Comparison of ENCODE assay signal across 9 cellular contexts in genomic region chr11:2400761-2401435, GRCh38. TPM values are rescaled to one million over a fixed set of nuclear protein-coding genes. Genes with fewer than 3 reads are reported as not detected.
DNase-seq lines count a peak whose midpoint lies in the region; ATAC-seq and TF ChIP-seq lines count a peak whose summit lies in the region.
"Had no signal": no experiment of that assay in that cellular context is flagged by ENCODE, and none has a peak within 500 bp of the region (broad histone marks: within the 10 kb centered on the region; RNA-seq: fewer than 3 reads in every experiment).

No MANE protein-coding gene starts in this region.

- H3K27ac ChIP-seq in SJSA1 (peak overlapping the region; percentile 55), prostate gland (peak overlapping the region; percentile 79 to 80)

- H3K36me3 Mint-ChIP-seq in T-helper 1 cell treated with Interleukin-12 subunit alpha and Interleukin-12 subunit beta and Interleukin-4 antibody, amounts not matched to agents 30 μg/mL and 1 μg/mL, for 36 hours (ENCODE audit: low read depth): peaks cover 13% of the 10 kb centered on the region

- DNase-seq in T-helper 1 cell (no peak), SJSA1 (ENCODE audit: low read depth in 1 of 2, low spot score in 2 of 2) (no peak), fibroblast of mammary gland (ENCODE audit: low read depth) (no peak), prostate gland (ENCODE audit: low spot score) (no peak), SHP77 (lab: John Stamatoyannopoulos, UW) (no peak), AG20443 (ENCODE audit: low spot score) (no peak)

- peaks cover 6% of the 10 kb centered on the region for H3K4me1 Mint-ChIP-seq in T-helper 1 cell treated with Interleukin-12 subunit alpha and Interleukin-12 subunit beta and Interleukin-4 antibody, amounts not matched to agents 30 μg/mL and 1 μg/mL, for 36 hours (ENCODE audit: low read depth)

- peak; percentile 20 for TF ChIP-seq POLR2A in prostate gland (IDR thresholded peaks at IDR 0.05)

- H3K36me3 ChIP-seq in SJSA1 (peaks cover 90% of the 10 kb centered on the region), prostate gland (peaks cover 4 to 29% of the 10 kb centered on the region in 2 donors)

- peak overlapping the region; percentile 90 for H3K27ac Mint-ChIP-seq in T-helper 1 cell treated with Interleukin-12 subunit alpha and Interleukin-12 subunit beta and Interleukin-4 antibody, amounts not matched to agents 30 μg/mL and 1 μg/mL, for 36 hours

- H3K27me3 Mint-ChIP-seq in T-helper 1 cell treated with Interleukin-12 subunit alpha and Interleukin-12 subunit beta and Interleukin-4 antibody, amounts not matched to agents 30 μg/mL and 1 μg/mL, for 36 hours (ENCODE audit: low read depth): no peaks in the 10 kb centered on the region

- no peaks in the 10 kb centered on the region for H3K9me3 ChIP-seq in SJSA1 (replicated peaks)
- no peaks in the 10 kb centered on the region for H3K9me3 ChIP-seq in prostate gland

- no peak for ATAC-seq in GM21423 (IDR thresholded peaks at IDR 0.05; ENCODE audit: unreplicated experiment)

- H3K4me3 ChIP-seq in SJSA1: peak overlapping the region; percentile 74
- H3K4me3 ChIP-seq in fibroblast of mammary gland (ENCODE audit: control insufficient read depth, low read depth, low read length): peak overlapping the region; percentile 99
- peak overlapping the region; percentile 93 to 94 for H3K4me3 ChIP-seq in prostate gland

- H3K4me3 Mint-ChIP-seq in T-helper 1 cell treated with Interleukin-12 subunit alpha and Interleukin-12 subunit beta and Interleukin-4 antibody, amounts not matched to agents 30 μg/mL and 1 μg/mL, for 36 hours: peak overlapping the region; percentile 90

- H3K4me1 ChIP-seq in SJSA1 (replicated peaks) (peaks cover 25% of the 10 kb centered on the region), prostate gland (replicated peaks) (peaks cover 19% of the 10 kb centered on the region)

- no peak for TF ChIP-seq CTCF in fibroblast of mammary gland (conservative IDR thresholded peaks at IDR 0.05; ENCODE audit: control insufficient read depth, insufficient read depth, low read depth, low read length)
- no peak for TF ChIP-seq CTCF in prostate gland (IDR thresholded peaks at IDR 0.05)

- under 1% methylated on average over 44 of the region's 55 CpGs for WGBS in prostate gland

- intact Hi-C loops in prostate gland (cut with DNase I): loop anchor here (5.0 kb wide), 1 partner anchor 94 kb away; no protein-coding TSS in a partner anchor

- H3K27me3 ChIP-seq in SJSA1 (replicated peaks) (no peaks in the 10 kb centered on the region), prostate gland (replicated peaks; ENCODE audit: insufficient read depth) (no peaks in the 10 kb centered on the region)

- H3K9me3 Mint-ChIP-seq in T-helper 1 cell treated with Interleukin-12 subunit alpha and Interleukin-12 subunit beta and Interleukin-4 antibody, amounts not matched to agents 30 μg/mL and 1 μg/mL, for 36 hours: no peaks in the 10 kb centered on the region

RNA-seq across cellular contexts. Expression of gene TSSC4, which starts 0.3 kb away (rescaled TPM):
- total RNA-seq in SJSA1 (2014; rRNA removed; shearing (Covaris generic)): 120 and 128 TPM in 2 replicates
- total RNA-seq in prostate gland: 10 to 100 TPM; 40.4 to 71.1 TPM

RNA-seq across cellular contexts. Expression of gene CD81, which starts 23.8 kb away (rescaled TPM):
- 140 and 219 TPM in 2 replicates for total RNA-seq in SJSA1 (2014; rRNA removed; shearing (Covaris generic))
- 100 to 1,000 TPM; 472 to 927 TPM for total RNA-seq in prostate gland

RNA-seq across cellular contexts. Expression of gene TRPM5, which starts 43.4 kb away (rescaled TPM):
- not detected in 2 replicates for total RNA-seq in SJSA1 (2014; rRNA removed; shearing (Covaris generic))
- total RNA-seq in prostate gland: under 1 TPM in 1 of 2 donors, not detected in 1; 0.68 TPM
- total RNA-seq: dermis microvascular lymphatic vessel endothelial cell had no signal

RNA-seq across cellular contexts. Expression of gene KCNQ1, which starts 43.9 kb away (rescaled TPM):
- not detected in 2 replicates for total RNA-seq in SJSA1 (2014; rRNA removed; shearing (Covaris generic))
- total RNA-seq in prostate gland: 10 to 100 TPM; 10.0 to 33.8 TPM
